ENCODE assay signal across 16 cellular contexts in genomic region chr5:105868038-105868775, GRCh38.
DNase-seq lines count a peak whose midpoint lies in the region; ATAC-seq and TF ChIP-seq lines count a peak whose summit lies in the region.
"Had no signal": no experiment of that assay in that cellular context is flagged by ENCODE, and none has a peak within 500 bp of the region (broad histone marks: within the 10 kb centered on the region; RNA-seq: fewer than 3 reads in every experiment).

No MANE protein-coding gene starts in this region.

- no peak for ATAC-seq in GM18873 (IDR thresholded peaks at IDR 0.05; ENCODE audit: low FRiP score, unreplicated experiment)
- ATAC-seq: gastrocnemius medialis, left colon, Panc1 had no signal

- TF ChIP-seq CTCF in cardiac fibroblast (IDR thresholded peaks at IDR 0.05; ENCODE audit: low read depth, low read length) (peak; percentile 4), prostate gland (IDR thresholded peaks at IDR 0.05) (no peak)

- H3K36me3 ChIP-seq in prostate gland: no peaks in the 10 kb centered on the region
- H3K36me3 ChIP-seq: BLaER1 treated with 17β-estradiol and CSF1 and Interleukin-3, amounts not matched to agents 10 nM and 100 nM; gastrocnemius medialis; neural progenitor cell had no signal

- H3K27me3 ChIP-seq in prostate gland (replicated peaks; ENCODE audit: insufficient read depth): no peaks in the 10 kb centered on the region
- H3K27me3 ChIP-seq: BLaER1 treated with 17β-estradiol and CSF1 and Interleukin-3, amounts not matched to agents 10 nM and 100 nM; gastrocnemius medialis; neural progenitor cell had no signal

- intact Hi-C loops in prostate gland (cut with DNase I): no loop called here

- DNase-seq in NCI-H146 (lab: John Stamatoyannopoulos, UW) (peak; percentile 23), NCI-H146 treated with DMSO at 0.1 percent for 48 hours (lab: John Stamatoyannopoulos, UW; ENCODE audit: unreplicated experiment) (no peak), NCI-H2171 (lab: John Stamatoyannopoulos, UW) (peak; percentile 39), cardiac fibroblast (ENCODE audit: low read depth in 2 of 2) (peak; percentile 31 to 37), myocyte (ENCODE audit: low read depth) (peak; percentile 30), NCI-H1092 treated with DMSO at 0.1 percent for 48 hours (lab: John Stamatoyannopoulos, UW) (no peak), prostate gland (ENCODE audit: low spot score) (no peak)
- DNase-seq: activated CD4-positive, alpha-beta T cell treated with anti-CD3 and anti-CD28 coated beads, Interleukin-2, amount 10 ng/mL, durations not matched to agents 24 days and 14 days; DMS153; gastrocnemius medialis; left colon; NCI-H1436 treated with DMSO at 0.1 percent for 48 hours had no signal

- H3K4me3 ChIP-seq in cardiac fibroblast (replicated peaks in 1 of 2; ENCODE audit: low read depth in 2 of 2, low read length in 2 of 2) (no peak overlapping the region), prostate gland (no peak overlapping the region)
- H3K4me3 ChIP-seq: BLaER1 treated with 17β-estradiol and CSF1 and Interleukin-3, amounts not matched to agents 10 nM and 100 nM; gastrocnemius medialis; neural progenitor cell had no signal

- no peaks in the 10 kb centered on the region for H3K9me3 ChIP-seq in prostate gland
- H3K9me3 ChIP-seq: BLaER1 treated with 17β-estradiol and CSF1 and Interleukin-3, amounts not matched to agents 10 nM and 100 nM; gastrocnemius medialis had no signal

- WGBS in prostate gland: 100% methylated on average over 1 of the region's 1 CpG

- H3K4me1 ChIP-seq in prostate gland (replicated peaks): no peaks in the 10 kb centered on the region
- H3K4me1 ChIP-seq: BLaER1 treated with 17β-estradiol and CSF1 and Interleukin-3, amounts not matched to agents 10 nM and 100 nM; gastrocnemius medialis; neural progenitor cell had no signal

- no peak overlapping the region for H3K27ac ChIP-seq in prostate gland
- H3K27ac ChIP-seq: gastrocnemius medialis, neural progenitor cell had no signal

- no peak for TF ChIP-seq POLR2A in prostate gland (IDR thresholded peaks at IDR 0.05)

Comparison
In these comparisons a context has a peak if more than half of its experiments do, and no peak if none do; other contexts are left out.
1. DNase-seq: peak in NCI-H146 (single experiment), NCI-H2171 (single experiment), cardiac fibroblast (2 of 2) and myocyte (single experiment); none in NCI-H146 treated with DMSO at 0.1 percent for 48 hours (single experiment), NCI-H1092 treated with DMSO at 0.1 percent for 48 hours (single experiment) and prostate gland (single experiment).